Comparison of ENCODE assay signal across 9 cellular contexts in genomic region chr16:74304164-74304834, GRCh38. TPM values are rescaled to one million over a fixed set of nuclear protein-coding genes. Genes with fewer than 3 reads are reported as not detected.
A peak's percentile ranks its signal among the peaks of the same experiment; 100 is the strongest.
DNase-seq lines count a peak whose midpoint lies in the region; ATAC-seq, FAIRE-seq and TF ChIP-seq lines count a peak whose summit lies in the region.
"Had no signal": no experiment of that assay in that cellular context is flagged by ENCODE, and none has a peak within 500 bp of the region (broad histone marks: within the 10 kb centered on the region; RNA-seq: fewer than 3 reads in every experiment).

No MANE protein-coding gene starts in this region.

- H2BK20ac ChIP-seq in IMR-90 (ENCODE audit: low read depth, low read length) = no peak overlapping the region

- TF ChIP-seq POLR2A in IMR-90 (IDR thresholded peaks at IDR 0.05; ENCODE audit: low read depth, low read length) = no peak
- peak; percentile 41; the same call in 1 of the 2 replicates for TF ChIP-seq POLR2A in K562 (conservative IDR thresholded peaks at IDR 0.05)

- DNase-seq in IMR-90 (no peak), K562 (ENCODE audit: extremely low read depth in 1 of 4, low spot score in 3 of 4) (peak in 1 of 4 experiments; percentile 13), neural crest cell (ENCODE audit: low read depth, low spot score) (no peak), NCI-H2171 (lab: John Stamatoyannopoulos, UW) (no peak)
- DNase-seq: ovary; stimulated activated CD8-positive, alpha-beta memory T cell treated with anti-CD3 and anti-CD28 coated beads, Interleukin-4, amount 100 ng/mL, for 48 hours had no signal

- no peak for TF ChIP-seq EP300 in K562 (IDR thresholded peaks at IDR 0.05; ENCODE audit: low read length)

- H2AFZ ChIP-seq in IMR-90 (replicated peaks; ENCODE audit: low read length, poor library complexity) = no peak overlapping the region
- H2AFZ ChIP-seq in K562 (ENCODE audit: low read depth, low read length) = no peak overlapping the region

- H3K36me3 ChIP-seq in IMR-90 (ENCODE audit: control insufficient read depth, insufficient read depth, low read length) (peaks cover 49% of the 10 kb centered on the region), K562 (ENCODE audit: control insufficient read depth, insufficient read depth, low read length) (peaks cover 86% of the 10 kb centered on the region)
- H3K36me3 ChIP-seq: ovary had no signal

- dilution Hi-C loops in IMR-90 (cut with HindIII; ENCODE audit: low sequenced_read_pairs, unreplicated experiment) = no loop called here

- H3K4me1 ChIP-seq in IMR-90 (ENCODE audit: control insufficient read depth, insufficient read depth, low read length) = no peaks in the 10 kb centered on the region
- no peaks in the 10 kb centered on the region for H3K4me1 ChIP-seq in K562 (replicated peaks in 1 of 2; ENCODE audit: control insufficient read depth in 2 of 2, insufficient read depth in 2 of 2, low read length in 2 of 2)

- no peak overlapping the region for H3K23ac ChIP-seq in IMR-90 (ENCODE audit: low read depth, low read length)

- H3K79me2 ChIP-seq in K562 (ENCODE audit: control insufficient read depth, insufficient read depth, low read length) = peaks cover 18% of the 10 kb centered on the region

- no peak overlapping the region for H2AK9ac ChIP-seq in IMR-90 (replicated peaks; ENCODE audit: low read depth, low read length, poor library complexity)

- CTCF ChIA-PET in IMR-90 (lab: Yijun Ruan, JAX) (interaction anchor here (0.7 to 0.8 kb wide), 2 partner anchors 13 to 239 kb away, joined by 3 read pairs; no protein-coding TSS in a partner anchor), K562 (lab: Yijun Ruan, JAX; ENCODE audit: low intra/inter-chr PET ratio) (no interaction called here)

- WGBS in IMR-90 (ENCODE audit: extremely low coverage in 2 of 2, insufficient read length in 1 of 2), 2 experiments = no CpG with 5 or more reads among the region's 10 CpGs
- 93% methylated on average over 10 of the region's 10 CpGs for WGBS in K562 (ENCODE audit: insufficient coverage, low coverage, missing lambda C conversion rate)

- FAIRE-seq in G401.6 (lab: Jason Lieb, UNC) (peak; percentile 56), K562 (lab: Jason Lieb, UNC) (no peak)

- no peak overlapping the region for H4K5ac ChIP-seq in IMR-90 (ENCODE audit: low read depth, low read length)

- no peak overlapping the region for H3K56ac ChIP-seq in IMR-90 (ENCODE audit: extremely low read depth, insufficient read depth, low read length)

- no peaks in the 10 kb centered on the region for H3K9me3 Mint-ChIP-seq in neural crest cell

- H3K14ac ChIP-seq in IMR-90 (replicated peaks; ENCODE audit: low read depth, low read length) = no peak overlapping the region

- no peaks in the 10 kb centered on the region for H3K27me3 ChIP-seq in IMR-90 (ENCODE audit: control insufficient read depth, insufficient read depth, low read length)
- no peaks in the 10 kb centered on the region for H3K27me3 ChIP-seq in K562 (ENCODE audit: control insufficient read depth in 2 of 2, insufficient read depth in 2 of 2, low read length in 2 of 2)
- H3K27me3 ChIP-seq: ovary had no signal

- ATAC-seq in IMR-90 (ENCODE audit: low read depth) (no peak), K562 (peak; percentile 62), GM18517 (IDR thresholded peaks at IDR 0.05; ENCODE audit: unreplicated experiment) (no peak), HG03280 (IDR thresholded peaks at IDR 0.05; ENCODE audit: unreplicated experiment) (no peak)

- H3K27ac ChIP-seq in IMR-90 (ENCODE audit: insufficient read depth, low read length) (no peak overlapping the region), K562 (ENCODE audit: extremely low read depth, low read depth, low read length) (no peak overlapping the region)
- H3K27ac ChIP-seq: ovary had no signal

- H3K4me3 ChIP-seq in IMR-90 (ENCODE audit: insufficient read depth, low read depth, low read length) (no peak overlapping the region), K562 (no peak overlapping the region)
- H3K4me3 ChIP-seq: ovary had no signal

- TF ChIP-seq CTCF in IMR-90 (conservative IDR thresholded peaks at IDR 0.05; ENCODE audit: low read depth, low read length) = peak; percentile 26; the same call in 1 of the 2 replicates
- TF ChIP-seq CTCF in K562 (IDR thresholded peaks at IDR 0.05 in 2 of 3, conservative IDR thresholded peaks at IDR 0.05 in 1 of 3; ENCODE audit: insufficient read depth in 2 of 3, low read depth in 1 of 3, low read length in 3 of 3) = peak in 2 of 3 experiments; percentile 38 to 41; a peak in 2 of 6 replicates
- TF ChIP-seq CTCF in neural crest cell (conservative IDR thresholded peaks at IDR 0.05) = peak; percentile 60

- H3K4me2 ChIP-seq in IMR-90 (ENCODE audit: low read depth, low read length) (no peak overlapping the region), K562 (ENCODE audit: insufficient read depth, low read length) (no peak overlapping the region)

- H3K4ac ChIP-seq in IMR-90 (ENCODE audit: low read depth, low read length) = no peak overlapping the region

- TF ChIP-seq RAD21 in IMR-90 (IDR thresholded peaks at IDR 0.05; ENCODE audit: low read length) (no peak), K562 (CRISPR knock-in tag; conservative IDR thresholded peaks at IDR 0.05 in 1 of 2, IDR thresholded peaks at IDR 0.05 in 1 of 2) (peak in 1 of 2 experiments; percentile 24; a peak in 1 of 4 replicates)

- H3K18ac ChIP-seq in IMR-90 (ENCODE audit: low read depth, low read length) = no peak overlapping the region

- in situ Hi-C loops in IMR-90 (cut with MboI; ENCODE audit: low sequenced_read_pairs) = loop anchor here (10.0 kb wide), 1 partner anchor 131 kb away; no protein-coding TSS in a partner anchor
- in situ Hi-C loops in K562 (cut with MboI) = no loop called here

- no peaks in the 10 kb centered on the region for H3K9me3 ChIP-seq in IMR-90 (ENCODE audit: control insufficient read depth, insufficient read depth, low read length)
- no peaks in the 10 kb centered on the region for H3K9me3 ChIP-seq in K562 (replicated peaks; ENCODE audit: control insufficient read depth, insufficient read depth, low read depth, low read length)
- H3K9me3 ChIP-seq: ovary had no signal

- no peaks in the 10 kb centered on the region for H3K27me3 Mint-ChIP-seq in neural crest cell (ENCODE audit: low read depth)

- peaks cover 8% of the 10 kb centered on the region for H3K36me3 Mint-ChIP-seq in neural crest cell (ENCODE audit: low read depth)

- H3K79me1 ChIP-seq in IMR-90 (ENCODE audit: low read depth in 1 of 2, low read length in 2 of 2) = peaks cover 14 to 17% of the 10 kb centered on the region in 2 experiments; a peak in 3 of 4 replicates

- H2BK15ac ChIP-seq in IMR-90 (ENCODE audit: low read depth, low read length) = no peak overlapping the region

- H2AK5ac ChIP-seq in IMR-90 (ENCODE audit: low read depth, low read length) = no peak overlapping the region

- POLR2A ChIA-PET in IMR-90 (lab: Charles Lee; ENCODE audit: unreplicated experiment) = no interaction called here
- POLR2A ChIA-PET in K562 (lab: Yijun Ruan, JAX) = interaction anchor here (0.8 to 1.5 kb wide), 5 partner anchors 11 to 1191 kb away, joined by 3 to 4 read pairs (median 3); partner anchors contain the start of gene CHST6

- intact Hi-C loops in IMR-90 (cut with micrococcal nuclease) = no loop called here
- intact Hi-C loops in K562 (cut with micrococcal nuclease) = loop anchor here (10.0 kb wide), 1 partner anchor 131 kb away; no protein-coding TSS in a partner anchor

- no peak overlapping the region for H3K9ac ChIP-seq in IMR-90 (ENCODE audit: low read depth, low read length)
- no peak overlapping the region for H3K9ac ChIP-seq in K562 (ENCODE audit: insufficient read depth in 1 of 2, low read depth in 2 of 2, low read length in 2 of 2)

- H2BK5ac ChIP-seq in IMR-90 (ENCODE audit: low read depth, low read length, poor library complexity, severe bottlenecking) = no peak overlapping the region

- BruUV-seq in IMR-90 (replicated peaks; lab: Mats Ljungman, UMichigan) (no TSS peak), K562 (replicated peaks; lab: Mats Ljungman, UMichigan) (no TSS peak)

- H4K20me1 ChIP-seq in IMR-90 (ENCODE audit: insufficient read depth, low read length) (peaks cover 5% of the 10 kb centered on the region; the same call in 1 of the 2 replicates), K562 (replicated peaks; ENCODE audit: control insufficient read depth, insufficient read depth, low read length) (0 out of 2 replicates have a peak, but pooled peaks cover 6% of the 10 kb centered on the region)

- H3K4me3 Mint-ChIP-seq in neural crest cell = no peak overlapping the region

- H3K27ac Mint-ChIP-seq in neural crest cell (ENCODE audit: unreplicated experiment) = no peak overlapping the region

- H2BK120ac ChIP-seq in IMR-90 (ENCODE audit: low read depth, low read length) = no peak overlapping the region

- H3K9me1 ChIP-seq in IMR-90 (ENCODE audit: insufficient read depth, low read length) (no peaks in the 10 kb centered on the region), K562 (ENCODE audit: control insufficient read depth, insufficient read depth, low read length) (no peaks in the 10 kb centered on the region)

- H3K4me1 Mint-ChIP-seq in neural crest cell = no peaks in the 10 kb centered on the region

- no peak overlapping the region; a peak in 1 of 4 replicates for H4K8ac ChIP-seq in IMR-90 (ENCODE audit: low read depth in 2 of 2, low read length in 2 of 2)

- H4K91ac ChIP-seq in IMR-90 (ENCODE audit: insufficient read depth, low read depth, low read length) = no peak overlapping the region

TF ChIP-seq in K562, 482 proteins besides CTCF, POLR2A, EP300 and RAD21 (continues in another document):
- no peak for TF ChIP-seq XRCC5 (IDR thresholded peaks at IDR 0.05; ENCODE audit: low read depth, low read length)

RNA-seq across cellular contexts. Expression of gene PSMD7, which starts 7.7 kb away (rescaled TPM):
- total RNA-seq in IMR-90 (2012; rRNA removed) (80.8 and 124 TPM in 2 replicates), K562 (2014; rRNA removed) (114 and 115 TPM in 2 replicates), K562 (2014; rRNA removed; fragmentation: Illumina TruSeq; extraction: Trizol) (144 and 152 TPM in 2 replicates), K562 (2015; rRNA removed; fragmentation: Illumina TruSeq; extraction: Trizol) (160 TPM in 2 replicates), K562 (2021) (148 and 156 TPM in 2 replicates), neural crest cell (114 and 119 TPM in 2 replicates)
- polyA plus RNA-seq in IMR-90 (2012; rRNA removed) (94.2 and 98.3 TPM in 2 replicates), K562 (2011; rRNA removed) (142 and 199 TPM in 2 replicates), K562 (2014; fragmentation: Illumina TruSeq; extraction: Trizol) (226 and 227 TPM in 2 replicates), K562 (2014; fragmentation: Nextera tagmentation; extraction: Ambion mirVana) (100 to 1,000 TPM; 100 to 142 TPM), K562 (2014; rRNA removed) (162 and 164 TPM in 2 replicates)
- 30.9 and 50.1 TPM in 2 replicates for polyA plus RNA-seq in IMR-90 (2012; cell fraction: cytosol; rRNA removed)
- 19.5 and 64.5 TPM in 2 replicates for polyA plus RNA-seq in IMR-90 (2012; cell fraction: nucleus; rRNA removed; ENCODE audit: low replicate concordance)
- total RNA-seq in K562 (2011; cell fraction: chromatin; rRNA removed; ENCODE audit: low replicate concordance) = 56.8 and 81.4 TPM in 2 replicates
- 55.3 and 57.0 TPM in 2 replicates for total RNA-seq in K562 (2011; cell fraction: nucleolus; rRNA removed)
- 67.5 and 79.8 TPM in 2 replicates for total RNA-seq in K562 (2011; cell fraction: nucleoplasm; rRNA removed)
- 88.7 and 96.3 TPM in 2 replicates for polyA plus RNA-seq in K562 (2011; cell fraction: cytosol; rRNA removed)
- polyA plus RNA-seq in K562 (2011; cell fraction: nucleus; rRNA removed) = 85.1 and 99.5 TPM in 2 replicates
- polyA plus RNA-seq in K562 (2012) = 144 and 182 TPM in 2 replicates
- 191 and 239 TPM in 2 replicates for polyA minus RNA-seq in K562 (2011; rRNA and poly(A)+ RNA removed)
- polyA minus RNA-seq in K562 (2011; cell fraction: cytosol; rRNA and poly(A)+ RNA removed) = 48.9 and 62.5 TPM in 2 replicates
- 44.7 and 87.3 TPM in 2 replicates for polyA minus RNA-seq in K562 (2011; cell fraction: nucleus; rRNA and poly(A)+ RNA removed)
